14 cellular contexts compared by ENCODE assay signal in genomic region chr10:133355991-133356390, GRCh38. TPM values are rescaled to one million over a fixed set of nuclear protein-coding genes. Genes with fewer than 3 reads are reported as not detected.
DNase-seq lines count a peak whose midpoint lies in the region; ATAC-seq, FAIRE-seq and TF ChIP-seq lines count a peak whose summit lies in the region.
"Had no signal": no experiment of that assay in that cellular context is flagged by ENCODE, and none has a peak within 500 bp of the region (broad histone marks: within the 10 kb centered on the region; RNA-seq: fewer than 3 reads in every experiment).

No MANE protein-coding gene starts in this region.

- H3K9me3 ChIP-seq in H9 (ENCODE audit: control insufficient read depth, low read depth, low read length), result no peaks in the 10 kb centered on the region

- no peaks in the 10 kb centered on the region for H3K9me3 Mint-ChIP-seq in activated T-cell treated with anti-CD3 and anti-CD28 coated beads, Interleukin-2, amount 50 U/mL, for 4 hours
- H3K9me3 Mint-ChIP-seq in H9 (no peaks in the 10 kb centered on the region), nephron progenitor cell (no peaks in the 10 kb centered on the region)
- no peaks in the 10 kb centered on the region for H3K9me3 Mint-ChIP-seq in activated naive CD8-positive, alpha-beta T cell (ENCODE audit: low read depth)

- no peaks in the 10 kb centered on the region for H3K79me2 ChIP-seq in H9 (ENCODE audit: insufficient read depth, low read length)
- H3K79me2 ChIP-seq: hepatocyte had no signal

- no peak for DNase-seq in activated T-cell treated with anti-CD3 and anti-CD28 coated beads, Interleukin-2, amount 50 U/mL, for 4 hours
- DNase-seq in activated T-cell treated with anti-CD3 and anti-CD28 coated beads, Interleukin-2, amount 50 U/mL, for 48 hours, result no peak
- no peak for DNase-seq in H9
- no peak for DNase-seq in nephron progenitor cell
- DNase-seq in NCI-H69 (lab: John Stamatoyannopoulos, UW), result no peak
- DNase-seq in urothelium cell line (ENCODE audit: low spot score), result no peak
- DNase-seq: activated CD4-positive, CD25-positive, alpha-beta regulatory T cell; left colon; NCI-H187 treated with DMSO at 0.1 percent for 48 hours; NCI-H526 treated with DMSO at 0.1 percent for 48 hours had no signal

- H3K56ac ChIP-seq in H9 (ENCODE audit: insufficient read length, low read depth, low read length), result no peak overlapping the region

- H3K36me3 Mint-ChIP-seq in activated T-cell treated with anti-CD3 and anti-CD28 coated beads, Interleukin-2, amount 50 U/mL, for 4 hours (ENCODE audit: insufficient read depth), result peaks cover 3% of the 10 kb centered on the region
- H3K36me3 Mint-ChIP-seq in H9 (ENCODE audit: insufficient read depth in 1 of 3, low read depth in 3 of 3) (peaks cover 0 to 3% (median 3%) of the 10 kb centered on the region in 3 experiments; a peak in 1 of 7 replicates), nephron progenitor cell (ENCODE audit: low read depth) (no peaks in the 10 kb centered on the region)
- H3K36me3 Mint-ChIP-seq in activated naive CD8-positive, alpha-beta T cell, result no peaks in the 10 kb centered on the region

- H4K5ac ChIP-seq in H9 (ENCODE audit: insufficient read length, low read depth, low read length), result no peak overlapping the region

- no peak for ATAC-seq in activated T-cell treated with anti-CD3 and anti-CD28 coated beads, Interleukin-2, amount 50 U/mL, for 4 hours
- ATAC-seq in GM18517 (IDR thresholded peaks at IDR 0.05; ENCODE audit: unreplicated experiment), result no peak
- ATAC-seq: left colon had no signal

- no peaks in the 10 kb centered on the region for H4K20me1 ChIP-seq in H9 (ENCODE audit: control insufficient read depth, insufficient read depth, insufficient read length)

- FAIRE-seq in urothelium cell line (lab: Jason Lieb, UNC), result no peak

- no peak overlapping the region for H3K27ac ChIP-seq in H9 (ENCODE audit: insufficient read length, low read depth, low read length)
- H3K27ac ChIP-seq: hepatocyte had no signal

- no peak overlapping the region for H3K18ac ChIP-seq in H9 (ENCODE audit: insufficient read length, low read depth, low read length)

- H3K23ac ChIP-seq in H9 (ENCODE audit: insufficient read length, low read depth, low read length), result no peak overlapping the region

- H3K23me2 ChIP-seq in H9 (ENCODE audit: insufficient read length, low read depth, low read length, poor library complexity, severe bottlenecking), result no peaks in the 10 kb centered on the region

- peak overlapping the region; percentile 67 for H3K4me3 Mint-ChIP-seq in activated T-cell treated with anti-CD3 and anti-CD28 coated beads, Interleukin-2, amount 50 U/mL, for 4 hours
- H3K4me3 Mint-ChIP-seq in H9 (peak overlapping the region; percentile 50 to 68), nephron progenitor cell (peak overlapping the region; percentile 64)
- H3K4me3 Mint-ChIP-seq in activated naive CD8-positive, alpha-beta T cell, result peak overlapping the region; percentile 74

- H3K14ac ChIP-seq in H9 (ENCODE audit: insufficient read depth, low read length), result no peak overlapping the region

- no peaks in the 10 kb centered on the region for H3K79me1 ChIP-seq in H9 (ENCODE audit: insufficient read depth, low read depth, low read length, poor library complexity, severe bottlenecking)

- no peak for TF ChIP-seq CTCF in H9 (conservative IDR thresholded peaks at IDR 0.05)
- TF ChIP-seq CTCF in nephron progenitor cell (IDR thresholded peaks at IDR 0.05), result no peak

- no peak overlapping the region for H3K27ac Mint-ChIP-seq in H9
- no peak overlapping the region for H3K27ac Mint-ChIP-seq in activated naive CD8-positive, alpha-beta T cell
- no peak overlapping the region for H3K27ac Mint-ChIP-seq in nephron progenitor cell

- H3K9ac ChIP-seq in H9 (ENCODE audit: extremely low read depth, insufficient read length, low read length), result no peak overlapping the region

- H2BK120ac ChIP-seq in H9 (ENCODE audit: low read depth, low read length, poor library complexity, severe bottlenecking), result no peak overlapping the region

- no peak overlapping the region for H2BK5ac ChIP-seq in H9 (ENCODE audit: insufficient read length, low read length)

- H3T11ph ChIP-seq in H9 (ENCODE audit: low read length), result no peak overlapping the region

- H3K27me3 ChIP-seq in H9 (ENCODE audit: insufficient read depth, low read length), result no peaks in the 10 kb centered on the region; the same call in 1 of the 2 replicates
- H3K27me3 ChIP-seq: hepatocyte had no signal

- H2BK20ac ChIP-seq in H9 (ENCODE audit: low read depth, low read length, poor library complexity, severe bottlenecking), result no peak overlapping the region

- no peak overlapping the region for H4K8ac ChIP-seq in H9 (replicated peaks; ENCODE audit: insufficient read length, low read depth, low read length)

- H2BK15ac ChIP-seq in H9 (ENCODE audit: low read depth, low read length), result no peak overlapping the region

- H3K27me3 Mint-ChIP-seq in activated T-cell treated with anti-CD3 and anti-CD28 coated beads, Interleukin-2, amount 50 U/mL, for 4 hours (ENCODE audit: low read depth), result no peaks in the 10 kb centered on the region
- H3K27me3 Mint-ChIP-seq in H9 (ENCODE audit: low read depth) (peaks cover 24% of the 10 kb centered on the region), nephron progenitor cell (ENCODE audit: low read depth, poor library complexity) (no peaks in the 10 kb centered on the region)
- H3K27me3 Mint-ChIP-seq in activated naive CD8-positive, alpha-beta T cell, result no peaks in the 10 kb centered on the region

- no peak overlapping the region for H2BK12ac ChIP-seq in H9 (ENCODE audit: insufficient read length, low read depth, low read length)

- no CpG with 5 or more reads among the region's 3 CpGs for WGBS in H9 (ENCODE audit: extremely low coverage, insufficient read length, low lambda C conversion rate)

- H3K4me1 ChIP-seq in H9 (ENCODE audit: insufficient read depth, low read length), result no peaks in the 10 kb centered on the region

- no peak overlapping the region for H3K4me2 ChIP-seq in H9 (ENCODE audit: insufficient read depth, insufficient read length, low read length)

- no peak overlapping the region for H2AFZ ChIP-seq in H9 (ENCODE audit: low read length)
- H2AFZ ChIP-seq: hepatocyte had no signal

- no peak overlapping the region for H2AK5ac ChIP-seq in H9 (ENCODE audit: insufficient read length, low read length)

- H3K4me1 Mint-ChIP-seq in activated T-cell treated with anti-CD3 and anti-CD28 coated beads, Interleukin-2, amount 50 U/mL, for 4 hours (ENCODE audit: low read depth), result peaks cover 3% of the 10 kb centered on the region
- H3K4me1 Mint-ChIP-seq in H9 (peaks cover 2 to 3% of the 10 kb centered on the region in 2 experiments; a peak in 1 of 4 replicates), nephron progenitor cell (no peaks in the 10 kb centered on the region)
- peaks cover 3% of the 10 kb centered on the region for H3K4me1 Mint-ChIP-seq in activated naive CD8-positive, alpha-beta T cell (ENCODE audit: low read depth)

- H4K91ac ChIP-seq in H9 (ENCODE audit: insufficient read length, low read depth, low read length), result no peak overlapping the region

- H3K4ac ChIP-seq in H9 (ENCODE audit: low read depth, low read length), result no peak overlapping the region

RNA-seq across cellular contexts. Expression of gene FUOM, which starts 1.8 kb away (rescaled TPM):
- 10 to 100 TPM; 40.7 to 47.4 (median 46.6) TPM for total RNA-seq in activated T-cell treated with anti-CD3 and anti-CD28 coated beads, Interleukin-2, amount 50 U/mL, for 4 hours
- 39.6 and 41.8 TPM in 2 replicates for total RNA-seq in H9 (2021)

RNA-seq across cellular contexts. Expression of gene PRAP1, which starts 8.8 kb away (rescaled TPM):
- not detected for total RNA-seq in activated T-cell treated with anti-CD3 and anti-CD28 coated beads, Interleukin-2, amount 50 U/mL, for 4 hours
- total RNA-seq in H9 (2021), result 0.81 and 1.2 TPM in 2 replicates
- total RNA-seq: renal cortical epithelial cell had no signal

RNA-seq across cellular contexts. Expression of gene ECHS1, which starts 17.2 kb away (rescaled TPM):
- total RNA-seq in activated T-cell treated with anti-CD3 and anti-CD28 coated beads, Interleukin-2, amount 50 U/mL, for 4 hours, result 10 to 100 TPM; 53.1 to 55.6 (median 53.9) TPM
- 94.1 and 100 TPM in 2 replicates for total RNA-seq in H9 (2021)

RNA-seq across cellular contexts. Expression of gene CALY, which starts 19.3 kb away (rescaled TPM):
- not detected for total RNA-seq in activated T-cell treated with anti-CD3 and anti-CD28 coated beads, Interleukin-2, amount 50 U/mL, for 4 hours
- 1.9 and 2.9 TPM in 2 replicates for total RNA-seq in H9 (2021)
- total RNA-seq: renal cortical epithelial cell had no signal

RNA-seq across cellular contexts. Expression of gene PAOX, which starts 23.1 kb away (rescaled TPM):
- 1 to 10 TPM; 2.6 to 3.2 (median 2.9) TPM for total RNA-seq in activated T-cell treated with anti-CD3 and anti-CD28 coated beads, Interleukin-2, amount 50 U/mL, for 4 hours
- 5.3 and 5.6 TPM in 2 replicates for total RNA-seq in H9 (2021)
